Comparison of ENCODE assay signal across 1 cellular context in genomic region chr2:200158586-200159365, GRCh38.
TF ChIP-seq lines count a peak whose summit lies in the region.

No MANE protein-coding gene starts in this region.

TF ChIP-seq in A549, 52 proteins besides CTCF, POLR2A, EP300 and RAD21:
- TF ChIP-seq MAFK (IDR thresholded peaks at IDR 0.05; ENCODE audit: partially characterized antibody) (peak; percentile 33), ZNF302 (CRISPR knock-in tag; IDR thresholded peaks at IDR 0.05) (no peak), MAX (IDR thresholded peaks at IDR 0.05) (no peak), MAZ (IDR thresholded peaks at IDR 0.05; ENCODE audit: borderline replicate concordance, low read depth, low read length) (no peak)
TF ChIP-seq in A549: peak in this region for 1.
